ENCODE assay signal across 10 cellular contexts in genomic region chr9:98190757-98191105, GRCh38. TPM values are rescaled to one million over a fixed set of nuclear protein-coding genes. Genes with fewer than 3 reads are reported as not detected.
A peak's percentile ranks its signal among the peaks of the same experiment; 100 is the strongest.
DNase-seq lines count a peak whose midpoint lies in the region; ATAC-seq and TF ChIP-seq lines count a peak whose summit lies in the region.
"Had no signal": no experiment of that assay in that cellular context is flagged by ENCODE, and none has a peak within 500 bp of the region (broad histone marks: within the 10 kb centered on the region; RNA-seq: fewer than 3 reads in every experiment).

No MANE protein-coding gene starts in this region.

- no peaks in the 10 kb centered on the region for H3K27me3 Mint-ChIP-seq in CD4-positive, alpha-beta T cell
- no peaks in the 10 kb centered on the region for H3K27me3 Mint-ChIP-seq in IgD-negative memory B cell
- peaks cover 40% of the 10 kb centered on the region for H3K27me3 Mint-ChIP-seq in brain
- no peaks in the 10 kb centered on the region for H3K27me3 Mint-ChIP-seq in naive thymus-derived CD8-positive, alpha-beta T cell

- no peak for TF ChIP-seq CTCF in CD4-positive, alpha-beta T cell (IDR thresholded peaks at IDR 0.05)
- TF ChIP-seq CTCF in brain (conservative IDR thresholded peaks at IDR 0.05) = no peak

- H3K27me3 ChIP-seq in CD4-positive, alpha-beta T cell (ENCODE audit: control insufficient read depth, insufficient read depth, low read length) = no peaks in the 10 kb centered on the region
- H3K27me3 ChIP-seq: breast epithelium had no signal

- peak overlapping the region; percentile 89 for H3K4me3 Mint-ChIP-seq in CD4-positive, alpha-beta T cell
- H3K4me3 Mint-ChIP-seq in IgD-negative memory B cell (peak overlapping the region; percentile 43 to 88 (median 75)), brain (peak overlapping the region in 4 of 5 experiments; percentile 73 to 84 (median 75))
- H3K4me3 Mint-ChIP-seq in naive thymus-derived CD8-positive, alpha-beta T cell = peak overlapping the region; percentile 76 to 92 (median 84)

- H3K4me1 Mint-ChIP-seq in CD4-positive, alpha-beta T cell (ENCODE audit: low read depth) = peaks cover 55% of the 10 kb centered on the region
- H3K4me1 Mint-ChIP-seq in IgD-negative memory B cell (peaks cover 5 to 19% (median 18%) of the 10 kb centered on the region in 3 donors), brain (peaks cover 9% of the 10 kb centered on the region)
- peaks cover 27 to 64% (median 50%) of the 10 kb centered on the region in 4 donors for H3K4me1 Mint-ChIP-seq in naive thymus-derived CD8-positive, alpha-beta T cell

- no peak overlapping the region for H3K27ac ChIP-seq in CD4-positive, alpha-beta T cell (ENCODE audit: low read depth, low read length)

- no peaks in the 10 kb centered on the region for H3K9me3 Mint-ChIP-seq in CD4-positive, alpha-beta T cell
- no peaks in the 10 kb centered on the region for H3K9me3 Mint-ChIP-seq in IgD-negative memory B cell
- no peaks in the 10 kb centered on the region for H3K9me3 Mint-ChIP-seq in brain
- peaks cover 0 to 1% (median 0%) of the 10 kb centered on the region in 9 donors for H3K9me3 Mint-ChIP-seq in naive thymus-derived CD8-positive, alpha-beta T cell

- no peak for ATAC-seq in CD4-positive, alpha-beta T cell (ENCODE audit: poor library complexity)
- no peak for ATAC-seq in naive thymus-derived CD8-positive, alpha-beta T cell
- no peak for ATAC-seq in HG03045 (IDR thresholded peaks at IDR 0.05; ENCODE audit: unreplicated experiment)

- intact Hi-C loops in CD4-positive, alpha-beta T cell (cut with DNase I, micrococcal nuclease) = loop anchor here (2.0 to 5.0 kb wide), 5 partner anchors 66 to 133 kb away; partner anchors contain the start of genes NANS (in 1 of the 2) and TRIM14 (in 1 of the 2)

- no peaks in the 10 kb centered on the region for H3K9me3 ChIP-seq in CD4-positive, alpha-beta T cell (ENCODE audit: control insufficient read depth, low read length)
- H3K9me3 ChIP-seq: breast epithelium had no signal

- CTCF ChIA-PET in CD4-positive, alpha-beta T cell (lab: Charles Lee) = interaction anchor here (1.3 to 1.8 kb wide), 2 partner anchors 73 to 111 kb away, joined by 3 to 7 read pairs; no protein-coding TSS in a partner anchor

- H3K36me3 Mint-ChIP-seq in CD4-positive, alpha-beta T cell (ENCODE audit: low read depth) = no peaks in the 10 kb centered on the region
- H3K36me3 Mint-ChIP-seq in IgD-negative memory B cell (no peaks in the 10 kb centered on the region), brain (no peaks in the 10 kb centered on the region)
- H3K36me3 Mint-ChIP-seq in naive thymus-derived CD8-positive, alpha-beta T cell = peaks cover 0 to 7% (median 0%) of the 10 kb centered on the region in 3 donors

- no peak for DNase-seq in CD4-positive, alpha-beta T cell
- no peak for DNase-seq in naive thymus-derived CD8-positive, alpha-beta T cell
- DNase-seq in NCI-H146 (lab: John Stamatoyannopoulos, UW) (no peak), NCI-H1092 (lab: John Stamatoyannopoulos, UW) (no peak), OCI-M1 (lab: John Stamatoyannopoulos, UW) (no peak)
- DNase-seq: NCI-H187 had no signal

- POLR2A ChIA-PET in CD4-positive, alpha-beta T cell (lab: Charles Lee) = interaction anchor here (2.0 to 3.8 kb wide), 2 partner anchors 66 to 134 kb away, joined by 6 to 57 read pairs; partner anchors contain the start of genes NANS and TBC1D2
- POLR2A ChIA-PET in naive thymus-derived CD8-positive, alpha-beta T cell (lab: Charles Lee) = interaction anchor here (0.6 to 4.6 kb wide), 5 partner anchors 60 to 85 kb away, joined by 3 to 25 read pairs (median 8); partner anchors contain the start of gene TRIM14

- peak overlapping the region; percentile 76 for H3K27ac Mint-ChIP-seq in CD4-positive, alpha-beta T cell
- no peak overlapping the region for H3K27ac Mint-ChIP-seq in IgD-negative memory B cell
- H3K27ac Mint-ChIP-seq in brain = no peak overlapping the region
- H3K27ac Mint-ChIP-seq in naive thymus-derived CD8-positive, alpha-beta T cell = peak overlapping the region in 9 of 10 donors; percentile 31 to 86 (median 51)

RNA-seq across cellular contexts. Expression of gene CORO2A, which starts 1.7 kb away (rescaled TPM):
- total RNA-seq in CD4-positive, alpha-beta T cell = 1 to 10 TPM; 6.8 to 8.5 TPM
- polyA plus RNA-seq in IgD-negative memory B cell (4.2 TPM), brain (ENCODE audit: insufficient read depth, low read depth, low replicate concordance) (4.4 TPM)
- 10 to 100 TPM in 1 of 2 experiments, 1 to 10 TPM in 1; 10.0 to 10.8 TPM for total RNA-seq in naive thymus-derived CD8-positive, alpha-beta T cell
- polyA plus RNA-seq in naive thymus-derived CD8-positive, alpha-beta T cell = 10 to 100 TPM in 1 of 3 donors, 1 to 10 TPM in 2; 5.2 to 11.7 (median 9.5) TPM

Comparison
In these comparisons a context has a peak if more than half of its experiments do, and no peak if none do; other contexts are left out.
1. H3K27ac Mint-ChIP-seq: peak in CD4-positive, alpha-beta T cell (single experiment) and naive thymus-derived CD8-positive, alpha-beta T cell (9 of 10); none in IgD-negative memory B cell (0 of 3) and brain (0 of 5).
2. Peak in every context shown above with its lines, with median percentiles within 50 percentile points of each other: H3K4me3 Mint-ChIP-seq.